10 cellular contexts compared by ENCODE assay signal in the genomic region with DNA sequence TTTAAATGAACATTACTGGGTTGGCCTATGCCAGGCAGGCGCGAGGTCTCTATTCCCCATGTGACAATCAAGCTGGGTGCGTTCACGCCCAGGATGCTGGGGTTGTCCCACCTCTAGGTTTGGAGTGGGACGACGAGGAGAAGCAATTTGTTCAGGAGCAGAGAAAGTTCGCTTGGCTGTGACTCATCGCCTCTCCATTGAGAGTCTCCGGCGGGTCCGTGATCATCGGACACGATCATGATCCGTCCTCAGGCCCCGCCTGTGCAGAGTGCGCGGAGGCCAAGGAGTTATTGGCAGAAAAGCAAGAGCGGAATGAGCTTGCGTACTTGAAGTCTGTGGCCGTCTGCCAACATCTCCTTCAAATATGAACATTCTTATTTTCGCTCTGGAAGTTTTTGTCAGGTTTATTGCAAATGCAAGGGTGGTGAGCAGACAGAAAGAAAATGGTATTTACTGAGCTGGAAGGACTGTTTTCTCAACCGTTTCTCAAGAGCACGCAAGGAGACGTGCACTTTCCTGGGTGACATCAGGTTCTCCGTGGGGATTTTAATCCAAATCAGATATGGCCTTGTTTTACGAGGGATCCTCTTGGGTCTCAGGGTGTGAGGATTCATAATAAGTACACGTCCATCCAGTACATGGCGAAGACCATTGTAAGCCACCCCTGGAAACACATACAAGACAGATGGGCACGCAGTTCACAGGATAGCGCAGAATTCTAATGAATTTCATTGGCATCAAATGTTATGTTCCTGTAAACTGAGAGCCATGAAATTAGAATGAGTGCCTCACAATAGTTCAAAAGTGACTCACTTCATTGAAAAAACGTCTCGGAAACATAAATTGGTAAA.
DNase-seq lines count a peak whose midpoint lies in the region; ATAC-seq and TF ChIP-seq lines count a peak whose summit lies in the region.
"Had no signal": no experiment of that assay in that cellular context is flagged by ENCODE, and none has a peak within 500 bp of the region (broad histone marks: within the 10 kb centered on the region; RNA-seq: fewer than 3 reads in every experiment).

No MANE protein-coding gene starts in this region.

- no peaks in the 10 kb centered on the region for H3K27me3 Mint-ChIP-seq in mesothelial cell of epicardium (ENCODE audit: low read depth)

- H3K36me3 Mint-ChIP-seq in mesothelial cell of epicardium = no peaks in the 10 kb centered on the region
- H3K36me3 Mint-ChIP-seq: activated CD8-positive, alpha-beta memory T cell treated with anti-CD3 and anti-CD28 coated beads, Interleukin-2, amount 10 ng/mL, durations not matched to agents 7 days and 5 days had no signal

- H3K4me1 Mint-ChIP-seq in mesothelial cell of epicardium = peaks cover 41% of the 10 kb centered on the region

- peak overlapping the region; percentile 48 for H3K4me3 Mint-ChIP-seq in mesothelial cell of epicardium
- H3K4me3 Mint-ChIP-seq: activated CD8-positive, alpha-beta memory T cell treated with anti-CD3 and anti-CD28 coated beads, Interleukin-2, amount 10 ng/mL, durations not matched to agents 7 days and 5 days had no signal

- DNase-seq in A172 (ENCODE audit: low spot score) = peak; percentile 30
- DNase-seq in choroid plexus epithelial cell (ENCODE audit: low read depth) = peak; percentile 99
- DNase-seq in mesothelial cell of epicardium (ENCODE audit: low spot score in 2 of 2, unreplicated experiment in 2 of 2) = peak; percentile 52 to 58
- no peak for DNase-seq in COLO668 (lab: John Stamatoyannopoulos, UW; ENCODE audit: unreplicated experiment)
- no peak for DNase-seq in stimulated activated CD4-positive, alpha-beta T cell treated with anti-CD3 and anti-CD28 coated beads, Interleukin-1b, Interleukin-23, amount 100 ng/mL, for 48 hours
- DNase-seq: activated CD8-positive, alpha-beta memory T cell treated with anti-CD3 and anti-CD28 coated beads, Interleukin-2, amount 10 ng/mL, durations not matched to agents 7 days and 5 days; DND-41 had no signal

- peak overlapping the region; percentile 90 for H3K27ac Mint-ChIP-seq in mesothelial cell of epicardium

- TF ChIP-seq RAD21 in Ishikawa (IDR thresholded peaks at IDR 0.05; ENCODE audit: low read depth) = no peak

- no peak for ATAC-seq in HG03354 (IDR thresholded peaks at IDR 0.05; ENCODE audit: poor library complexity, severe bottlenecking, unreplicated experiment)
- no peak for ATAC-seq in GM21737 (IDR thresholded peaks at IDR 0.05; ENCODE audit: unreplicated experiment)
- ATAC-seq: activated CD8-positive, alpha-beta memory T cell treated with anti-CD3 and anti-CD28 coated beads, Interleukin-2, amount 10 ng/mL, durations not matched to agents 7 days and 5 days had no signal

- TF ChIP-seq CTCF in choroid plexus epithelial cell (conservative IDR thresholded peaks at IDR 0.05; ENCODE audit: low read depth, low read length) = no peak
- no peak for TF ChIP-seq CTCF in mesothelial cell of epicardium (IDR thresholded peaks at IDR 0.05; ENCODE audit: unreplicated experiment)

- TF ChIP-seq EP300 in Ishikawa (IDR thresholded peaks at IDR 0.05; ENCODE audit: borderline replicate concordance) = no peak; the same call in 1 of the 2 replicates

- H3K4me3 ChIP-seq in choroid plexus epithelial cell (ENCODE audit: low read depth, low read length) = peak overlapping the region; percentile 3

- no peaks in the 10 kb centered on the region for H3K9me3 Mint-ChIP-seq in mesothelial cell of epicardium

TF ChIP-seq in Ishikawa, 13 proteins besides CTCF, POLR2A, EP300 and RAD21:
- TF ChIP-seq, protein P1, sequence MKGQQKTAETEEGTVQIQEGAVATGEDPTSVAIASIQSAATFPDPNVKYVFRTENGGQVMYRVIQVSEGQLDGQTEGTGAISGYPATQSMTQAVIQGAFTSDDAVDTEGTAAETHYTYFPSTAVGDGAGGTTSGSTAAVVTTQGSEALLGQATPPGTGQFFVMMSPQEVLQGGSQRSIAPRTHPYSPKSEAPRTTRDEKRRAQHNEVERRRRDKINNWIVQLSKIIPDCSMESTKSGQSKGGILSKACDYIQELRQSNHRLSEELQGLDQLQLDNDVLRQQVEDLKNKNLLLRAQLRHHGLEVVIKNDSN (IDR thresholded peaks at IDR 0.05) = peak; percentile 56
- TF ChIP-seq, protein P2, sequence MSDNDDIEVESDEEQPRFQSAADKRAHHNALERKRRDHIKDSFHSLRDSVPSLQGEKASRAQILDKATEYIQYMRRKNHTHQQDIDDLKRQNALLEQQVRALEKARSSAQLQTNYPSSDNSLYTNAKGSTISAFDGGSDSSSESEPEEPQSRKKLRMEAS (IDR thresholded peaks at IDR 0.05) = peak; percentile 77
- no peak for TF ChIP-seq CEBPB (IDR thresholded peaks at IDR 0.05)
- no peak for TF ChIP-seq EGR1 (IDR thresholded peaks at IDR 0.05)

Comparison
In these comparisons a context has a peak if more than half of its experiments do, and no peak if none do; other contexts are left out.
1. DNase-seq: peak in A172 (single experiment), choroid plexus epithelial cell (single experiment) and mesothelial cell of epicardium (2 of 2); none in COLO668 (single experiment) and stimulated activated CD4-positive, alpha-beta T cell treated with anti-CD3 and anti-CD28 coated beads, Interleukin-1b, Interleukin-23, amount 100 ng/mL, for 48 hours (single experiment).